ENCODE assay signal across 1 cellular context in the genomic region with DNA sequence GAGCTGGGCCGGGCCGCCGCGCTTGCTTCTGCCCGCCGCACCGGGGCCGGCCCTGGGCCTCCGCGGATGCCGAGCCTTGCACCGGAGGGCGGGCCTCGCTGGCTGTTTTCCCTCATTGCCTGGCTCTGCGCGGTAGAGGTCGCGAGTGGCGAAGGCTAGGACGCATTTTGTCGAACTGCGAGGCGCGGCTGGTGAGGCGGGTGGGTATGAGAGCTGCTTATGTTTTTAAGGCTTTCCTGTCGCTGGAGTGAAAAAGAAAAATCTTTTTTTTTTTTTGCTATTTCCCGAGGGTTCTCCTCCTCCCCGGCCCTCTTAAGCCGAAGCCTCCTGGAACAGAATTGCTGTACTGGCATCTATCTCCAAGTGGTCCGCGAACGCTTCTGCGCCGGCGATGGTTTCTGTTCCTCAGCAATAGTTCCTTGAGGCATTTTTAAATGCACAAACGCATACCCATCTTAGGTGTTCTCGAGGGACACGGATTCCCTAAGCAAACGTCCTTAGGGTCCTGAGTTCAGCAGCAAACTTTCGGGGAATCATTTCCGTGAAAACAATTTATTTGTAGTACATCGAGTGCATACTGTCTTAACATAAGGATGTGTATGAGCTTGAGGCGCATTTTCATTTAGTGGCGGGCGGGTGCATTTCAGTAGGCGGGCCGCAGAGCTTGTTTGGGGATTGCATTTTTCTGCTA.
TF ChIP-seq lines count a peak whose summit lies in the region.

No MANE protein-coding gene starts in this region.

TF ChIP-seq in HepG2, 621 proteins besides CTCF, POLR2A, EP300 and RAD21 (continued from another document):
- 0 out of 2 replicates have a peak, but pooled peaks have one; percentile 39 for TF ChIP-seq SNAPC4 (CRISPR knock-in tag; IDR thresholded peaks at IDR 0.05)
- no peak for TF ChIP-seq ATF3 (CRISPR knock-in tag; IDR thresholded peaks at IDR 0.05)
- TF ChIP-seq EEA1 (CRISPR knock-in tag; IDR thresholded peaks at IDR 0.05; ENCODE audit: borderline replicate concordance), result no peak
- no peak for TF ChIP-seq ZNF547 (CRISPR knock-in tag; IDR thresholded peaks at IDR 0.05)
- no peak for TF ChIP-seq ZNF468 (CRISPR knock-in tag; IDR thresholded peaks at IDR 0.05)
- TF ChIP-seq CENPX (CRISPR knock-in tag; IDR thresholded peaks at IDR 0.05), result no peak
- TF ChIP-seq ZNF33A (CRISPR knock-in tag; IDR thresholded peaks at IDR 0.05; ENCODE audit: borderline replicate concordance), result 0 out of 2 replicates have a peak, but pooled peaks have one; percentile 8
- TF ChIP-seq, protein P1, sequence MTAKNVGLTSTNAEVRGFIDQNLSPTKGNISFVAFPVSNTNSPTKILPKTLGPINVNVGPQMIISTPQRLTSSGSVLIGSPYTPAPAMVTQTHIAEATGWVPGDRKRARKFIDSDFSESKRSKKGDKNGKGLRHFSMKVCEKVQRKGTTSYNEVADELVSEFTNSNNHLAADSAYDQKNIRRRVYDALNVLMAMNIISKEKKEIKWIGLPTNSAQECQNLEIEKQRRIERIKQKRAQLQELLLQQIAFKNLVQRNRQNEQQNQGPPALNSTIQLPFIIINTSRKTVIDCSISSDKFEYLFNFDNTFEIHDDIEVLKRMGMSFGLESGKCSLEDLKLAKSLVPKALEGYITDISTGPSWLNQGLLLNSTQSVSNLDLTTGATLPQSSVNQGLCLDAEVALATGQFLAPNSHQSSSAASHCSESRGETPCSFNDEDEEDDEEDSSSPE (CRISPR knock-in tag; IDR thresholded peaks at IDR 0.05), result 0 out of 2 replicates have a peak, but pooled peaks have one; percentile 18
- peak; percentile 67 for TF ChIP-seq ZFX (CRISPR knock-in tag; IDR thresholded peaks at IDR 0.05; ENCODE audit: low read depth)
- TF ChIP-seq UBTF (CRISPR knock-in tag; IDR thresholded peaks at IDR 0.05), result peak; percentile 66
- TF ChIP-seq ZNF350 (CRISPR knock-in tag; IDR thresholded peaks at IDR 0.05; ENCODE audit: borderline replicate concordance, low read depth), result 0 out of 2 replicates have a peak, but pooled peaks have one; percentile 2
- TF ChIP-seq TFDP1 (CRISPR knock-in tag; IDR thresholded peaks at IDR 0.05; ENCODE audit: borderline replicate concordance), result peak; percentile 45; the same call in 1 of the 2 replicates
- TF ChIP-seq YY1 (IDR thresholded peaks at IDR 0.05; ENCODE audit: insufficient read depth, insufficient replicate concordance, low read depth, low read length), result peak; percentile 2
- TF ChIP-seq HCFC1 (IDR thresholded peaks at IDR 0.05; ENCODE audit: low read depth, low read length), result no peak
- TF ChIP-seq, protein P2, sequence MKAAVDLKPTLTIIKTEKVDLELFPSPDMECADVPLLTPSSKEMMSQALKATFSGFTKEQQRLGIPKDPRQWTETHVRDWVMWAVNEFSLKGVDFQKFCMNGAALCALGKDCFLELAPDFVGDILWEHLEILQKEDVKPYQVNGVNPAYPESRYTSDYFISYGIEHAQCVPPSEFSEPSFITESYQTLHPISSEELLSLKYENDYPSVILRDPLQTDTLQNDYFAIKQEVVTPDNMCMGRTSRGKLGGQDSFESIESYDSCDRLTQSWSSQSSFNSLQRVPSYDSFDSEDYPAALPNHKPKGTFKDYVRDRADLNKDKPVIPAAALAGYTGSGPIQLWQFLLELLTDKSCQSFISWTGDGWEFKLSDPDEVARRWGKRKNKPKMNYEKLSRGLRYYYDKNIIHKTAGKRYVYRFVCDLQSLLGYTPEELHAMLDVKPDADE (CRISPR knock-in tag; IDR thresholded peaks at IDR 0.05), result no peak
- TF ChIP-seq ASH2L (IDR thresholded peaks at IDR 0.05; ENCODE audit: insufficient read length, low read depth, low read length), result peak; percentile 17
- no peak for TF ChIP-seq JARID2 (CRISPR knock-in tag; IDR thresholded peaks at IDR 0.05; ENCODE audit: insufficient replicate concordance)
